In the genomic region with DNA sequence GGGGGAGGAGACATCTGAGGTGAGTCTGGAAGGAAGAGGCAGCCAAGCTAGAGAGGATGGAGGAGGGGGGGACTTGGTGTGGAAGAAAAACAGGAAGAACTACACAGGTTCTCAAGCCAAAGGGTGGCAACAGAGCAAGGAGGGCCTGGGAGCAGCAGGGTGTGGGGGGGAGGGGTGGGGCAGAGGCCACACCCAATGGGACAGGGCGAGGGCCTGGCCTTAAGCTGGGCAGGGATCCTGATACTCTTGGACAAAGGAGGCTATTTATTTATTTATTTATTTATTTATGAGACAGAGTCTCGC, we compare ENCODE assay signal across 15 cellular contexts.
DNase-seq lines count a peak whose midpoint lies in the region; ATAC-seq and TF ChIP-seq lines count a peak whose summit lies in the region.
"Had no signal": no experiment of that assay in that cellular context is flagged by ENCODE, and none has a peak within 500 bp of the region (broad histone marks: within the 10 kb centered on the region; RNA-seq: fewer than 3 reads in every experiment).

No MANE protein-coding gene starts in this region.

- no peak overlapping the region for H3K4ac ChIP-seq in IMR-90 (ENCODE audit: low read depth, low read length)

- no peak overlapping the region for H3K56ac ChIP-seq in IMR-90 (ENCODE audit: extremely low read depth, insufficient read depth, low read length)

- H2AK9ac ChIP-seq in IMR-90 (replicated peaks; ENCODE audit: low read depth, low read length, poor library complexity): peak overlapping the region; percentile 46

- dilution Hi-C loops in IMR-90 (cut with HindIII; ENCODE audit: low sequenced_read_pairs, unreplicated experiment): no loop called here

- TF ChIP-seq POLR2A in IMR-90 (IDR thresholded peaks at IDR 0.05; ENCODE audit: low read depth, low read length) (no peak), spleen (IDR thresholded peaks at IDR 0.05) (no peak)

- BruUV-seq in IMR-90 (replicated peaks; lab: Mats Ljungman, UMichigan): no TSS peak

- no peak overlapping the region for H3K9ac ChIP-seq in IMR-90 (ENCODE audit: low read depth, low read length)

- H2BK15ac ChIP-seq in IMR-90 (ENCODE audit: low read depth, low read length): no peak overlapping the region

- no peak overlapping the region for H3K14ac ChIP-seq in IMR-90 (replicated peaks; ENCODE audit: low read depth, low read length)

- H3K18ac ChIP-seq in IMR-90 (ENCODE audit: low read depth, low read length): no peak overlapping the region

- H3K9me3 Mint-ChIP-seq in CD4-positive, alpha-beta T cell: no peaks in the 10 kb centered on the region

- H3K79me1 ChIP-seq in IMR-90 (ENCODE audit: low read depth in 1 of 2, low read length in 2 of 2): no peaks in the 10 kb centered on the region; a peak in 2 of 4 replicates

- no peak for DNase-seq in CD4-positive, alpha-beta T cell
- no peak for DNase-seq in IMR-90
- DNase-seq in spleen: peak; percentile 35
- DNase-seq in mucosa of gallbladder (ENCODE audit: low spot score): no peak
- DNase-seq: BE2C, EL, NCI-H1105, NCI-H2081 treated with DMSO at 0.1 percent for 48 hours, NCI-H524 treated with DMSO at 0.1 percent for 48 hours, NCI-H82 had no signal

- H3K27me3 Mint-ChIP-seq in CD4-positive, alpha-beta T cell: no peaks in the 10 kb centered on the region

- no peak overlapping the region for H2BK20ac ChIP-seq in IMR-90 (ENCODE audit: low read depth, low read length)

- H3K4me2 ChIP-seq in IMR-90 (ENCODE audit: low read depth, low read length): no peak overlapping the region

- no peak overlapping the region for H3K27ac ChIP-seq in CD4-positive, alpha-beta T cell (ENCODE audit: low read depth, low read length)
- no peak overlapping the region for H3K27ac ChIP-seq in IMR-90 (ENCODE audit: insufficient read depth, low read length)
- H3K27ac ChIP-seq in spleen: no peak overlapping the region
- H3K27ac ChIP-seq: Peyer's patch had no signal

- ATAC-seq in CD4-positive, alpha-beta T cell (ENCODE audit: poor library complexity): no peak
- no peak for ATAC-seq in IMR-90 (ENCODE audit: low read depth)
- peak; percentile 54 for ATAC-seq in esophagus mucosa
- no peak for ATAC-seq in HG02571 (IDR thresholded peaks at IDR 0.05; ENCODE audit: unreplicated experiment)
- no peak for ATAC-seq in HG03175 (IDR thresholded peaks at IDR 0.05; ENCODE audit: unreplicated experiment)

- CTCF ChIA-PET in CD4-positive, alpha-beta T cell (lab: Charles Lee): no interaction called here
- CTCF ChIA-PET in IMR-90 (lab: Yijun Ruan, JAX): no interaction called here

- H4K91ac ChIP-seq in IMR-90 (ENCODE audit: insufficient read depth, low read depth, low read length): no peak overlapping the region

- in situ Hi-C loops in IMR-90 (cut with MboI; ENCODE audit: low sequenced_read_pairs): no loop called here

- H3K9me3 ChIP-seq in CD4-positive, alpha-beta T cell (ENCODE audit: control insufficient read depth, low read length): no peaks in the 10 kb centered on the region
- no peaks in the 10 kb centered on the region for H3K9me3 ChIP-seq in IMR-90 (ENCODE audit: control insufficient read depth, insufficient read depth, low read length)
- H3K9me3 ChIP-seq in spleen: no peaks in the 10 kb centered on the region
- H3K9me3 ChIP-seq: BE2C, HAP-1, Peyer's patch had no signal

- peaks cover 2% of the 10 kb centered on the region for H3K4me1 Mint-ChIP-seq in CD4-positive, alpha-beta T cell (ENCODE audit: low read depth)

- TF ChIP-seq CTCF in CD4-positive, alpha-beta T cell (IDR thresholded peaks at IDR 0.05): no peak
- TF ChIP-seq CTCF in IMR-90 (conservative IDR thresholded peaks at IDR 0.05; ENCODE audit: low read depth, low read length): no peak
- no peak for TF ChIP-seq CTCF in spleen (IDR thresholded peaks at IDR 0.05 in 8 of 11, conservative IDR thresholded peaks at IDR 0.05 in 3 of 11)

- TF ChIP-seq RAD21 in IMR-90 (IDR thresholded peaks at IDR 0.05; ENCODE audit: low read length): no peak

- no peak overlapping the region for H3K4me3 Mint-ChIP-seq in CD4-positive, alpha-beta T cell

- no peak overlapping the region for H4K8ac ChIP-seq in IMR-90 (ENCODE audit: low read depth in 2 of 2, low read length in 2 of 2)

- no peak overlapping the region for H4K5ac ChIP-seq in IMR-90 (ENCODE audit: low read depth, low read length)

- H2BK120ac ChIP-seq in IMR-90 (ENCODE audit: low read depth, low read length): no peak overlapping the region

- peaks cover 2% of the 10 kb centered on the region; the same call in 1 of the 2 replicates for H3K36me3 ChIP-seq in IMR-90 (ENCODE audit: control insufficient read depth, insufficient read depth, low read length)
- H3K36me3 ChIP-seq in spleen: peaks cover 0 to 30% (median 10%) of the 10 kb centered on the region in 6 donors
- H3K36me3 ChIP-seq: BE2C, HAP-1, Peyer's patch had no signal

- H3K27me3 ChIP-seq in CD4-positive, alpha-beta T cell (ENCODE audit: control insufficient read depth, insufficient read depth, low read length): no peaks in the 10 kb centered on the region
- H3K27me3 ChIP-seq in IMR-90 (ENCODE audit: control insufficient read depth, insufficient read depth, low read length) (no peaks in the 10 kb centered on the region), spleen (replicated peaks in 1 of 7) (no peaks in the 10 kb centered on the region)
- H3K27me3 ChIP-seq: BE2C, Peyer's patch had no signal

- H3K4me3 ChIP-seq in IMR-90 (ENCODE audit: insufficient read depth, low read depth, low read length) (no peak overlapping the region), spleen (no peak overlapping the region)
- H3K4me3 ChIP-seq: HAP-1, Peyer's patch had no signal

- intact Hi-C loops in CD4-positive, alpha-beta T cell (cut with DNase I, micrococcal nuclease): no loop called here
- intact Hi-C loops in IMR-90 (cut with micrococcal nuclease) (no loop called here), spleen (cut with DNase I; ENCODE audit: low total_unique reads) (no loop called here)

- H2AFZ ChIP-seq in IMR-90 (replicated peaks; ENCODE audit: low read length, poor library complexity): no peak overlapping the region

- H3K27ac Mint-ChIP-seq in CD4-positive, alpha-beta T cell: peak overlapping the region; percentile 12

- H3K4me1 ChIP-seq in IMR-90 (ENCODE audit: control insufficient read depth, insufficient read depth, low read length): no peaks in the 10 kb centered on the region
- H3K4me1 ChIP-seq in spleen: no peaks in the 10 kb centered on the region
- H3K4me1 ChIP-seq: BE2C had no signal

- no peak overlapping the region for H2BK5ac ChIP-seq in IMR-90 (ENCODE audit: low read depth, low read length, poor library complexity, severe bottlenecking)

- no peak overlapping the region for H3K23ac ChIP-seq in IMR-90 (ENCODE audit: low read depth, low read length)

- POLR2A ChIA-PET in CD4-positive, alpha-beta T cell (lab: Charles Lee): no interaction called here
- POLR2A ChIA-PET in IMR-90 (lab: Charles Lee; ENCODE audit: unreplicated experiment): no interaction called here

- peaks cover 3% of the 10 kb centered on the region; the same call in 1 of the 2 replicates for H3K9me1 ChIP-seq in IMR-90 (ENCODE audit: insufficient read depth, low read length)

- H2AK5ac ChIP-seq in IMR-90 (ENCODE audit: low read depth, low read length): no peak overlapping the region

- peaks cover 35% of the 10 kb centered on the region for H3K36me3 Mint-ChIP-seq in CD4-positive, alpha-beta T cell (ENCODE audit: low read depth)

- WGBS in IMR-90 (ENCODE audit: extremely low coverage in 2 of 2, insufficient read length in 1 of 2), 2 experiments: no CpG with 5 or more reads among the region's 2 CpGs
- 91 to 98% (median 93%) methylated on average over 2 of the region's 2 CpGs for WGBS in spleen, 5 donors

- no peaks in the 10 kb centered on the region; the same call in none of the 2 replicates for H4K20me1 ChIP-seq in IMR-90 (ENCODE audit: insufficient read depth, low read length)

TF ChIP-seq in IMR-90, 13 proteins besides CTCF, POLR2A, EP300 and RAD21:
- TF ChIP-seq, protein P1, sequence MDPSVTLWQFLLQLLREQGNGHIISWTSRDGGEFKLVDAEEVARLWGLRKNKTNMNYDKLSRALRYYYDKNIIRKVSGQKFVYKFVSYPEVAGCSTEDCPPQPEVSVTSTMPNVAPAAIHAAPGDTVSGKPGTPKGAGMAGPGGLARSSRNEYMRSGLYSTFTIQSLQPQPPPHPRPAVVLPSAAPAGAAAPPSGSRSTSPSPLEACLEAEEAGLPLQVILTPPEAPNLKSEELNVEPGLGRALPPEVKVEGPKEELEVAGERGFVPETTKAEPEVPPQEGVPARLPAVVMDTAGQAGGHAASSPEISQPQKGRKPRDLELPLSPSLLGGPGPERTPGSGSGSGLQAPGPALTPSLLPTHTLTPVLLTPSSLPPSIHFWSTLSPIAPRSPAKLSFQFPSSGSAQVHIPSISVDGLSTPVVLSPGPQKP (IDR thresholded peaks at IDR 0.05; ENCODE audit: borderline replicate concordance, low read depth, low read length): no peak
- TF ChIP-seq RFX5 (IDR thresholded peaks at IDR 0.05; ENCODE audit: low read depth, low read length): no peak
- no peak for TF ChIP-seq MXI1 (IDR thresholded peaks at IDR 0.05; ENCODE audit: borderline replicate concordance, low read depth, low read length)
- TF ChIP-seq RCOR1 (IDR thresholded peaks at IDR 0.05; ENCODE audit: insufficient replicate concordance, low read length): no peak
- TF ChIP-seq, protein P2, sequence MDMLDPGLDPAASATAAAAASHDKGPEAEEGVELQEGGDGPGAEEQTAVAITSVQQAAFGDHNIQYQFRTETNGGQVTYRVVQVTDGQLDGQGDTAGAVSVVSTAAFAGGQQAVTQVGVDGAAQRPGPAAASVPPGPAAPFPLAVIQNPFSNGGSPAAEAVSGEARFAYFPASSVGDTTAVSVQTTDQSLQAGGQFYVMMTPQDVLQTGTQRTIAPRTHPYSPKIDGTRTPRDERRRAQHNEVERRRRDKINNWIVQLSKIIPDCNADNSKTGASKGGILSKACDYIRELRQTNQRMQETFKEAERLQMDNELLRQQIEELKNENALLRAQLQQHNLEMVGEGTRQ (IDR thresholded peaks at IDR 0.05; ENCODE audit: low read depth, low read length): no peak
- no peak for TF ChIP-seq BHLHE40 (IDR thresholded peaks at IDR 0.05; ENCODE audit: low read depth, low read length)
- no peak for TF ChIP-seq FOS (IDR thresholded peaks at IDR 0.05; ENCODE audit: low read depth, low read length)
- no peak for TF ChIP-seq SMC3 (IDR thresholded peaks at IDR 0.05; ENCODE audit: low read depth, low read length)
- TF ChIP-seq MAFK (IDR thresholded peaks at IDR 0.05; ENCODE audit: low read depth, low read length): no peak
- TF ChIP-seq NFE2L2 (IDR thresholded peaks at IDR 0.05; ENCODE audit: low read depth, low read length): no peak
- TF ChIP-seq CHD1 (IDR thresholded peaks at IDR 0.05; ENCODE audit: low read depth, low read length): no peak
- no peak for TF ChIP-seq CEBPB (IDR thresholded peaks at IDR 0.05; ENCODE audit: low read depth, low read length)
- no peak for TF ChIP-seq MAZ (IDR thresholded peaks at IDR 0.05; ENCODE audit: borderline replicate concordance, low read depth, low read length)
